6 cellular contexts compared by ENCODE assay signal in the genomic region with DNA sequence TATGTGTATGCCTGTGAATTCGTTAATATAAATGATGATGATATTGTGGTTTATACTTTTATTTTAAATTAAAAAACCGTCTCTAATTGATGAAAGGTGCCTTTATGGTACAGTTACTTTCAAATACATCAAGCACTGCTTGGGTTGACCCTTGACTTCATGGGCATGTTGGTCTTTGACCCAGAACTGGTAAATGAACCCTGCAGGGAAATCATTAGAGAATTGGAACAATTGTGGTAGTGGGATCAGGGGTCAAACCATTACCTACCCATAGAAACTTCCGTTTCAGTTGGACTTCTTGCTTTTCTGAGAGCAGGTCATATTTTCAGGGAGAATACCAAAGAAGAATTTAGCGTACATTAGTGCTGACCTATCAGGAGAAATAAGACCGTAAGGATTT.
"Had no signal": no experiment of that assay in that cellular context is flagged by ENCODE, and none has a peak within 500 bp of the region (broad histone marks: within the 10 kb centered on the region; RNA-seq: fewer than 3 reads in every experiment).

No MANE protein-coding gene starts in this region.

- H3K27ac ChIP-seq: HL-60 had no signal

- H3K27me3 Mint-ChIP-seq: IgD-negative memory B cell had no signal

- H3K4me3 ChIP-seq: K562 had no signal

- ATAC-seq: K562 had no signal

- DNase-seq: IMR-90, KG1 had no signal

- H3K36me3 Mint-ChIP-seq: IgD-negative memory B cell had no signal

- FAIRE-seq: HTR-8/SVneo, K562 had no signal

- H3K9me3 Mint-ChIP-seq: IgD-negative memory B cell had no signal
